Comparison of ENCODE assay signal across 24 cellular contexts in the genomic region with DNA sequence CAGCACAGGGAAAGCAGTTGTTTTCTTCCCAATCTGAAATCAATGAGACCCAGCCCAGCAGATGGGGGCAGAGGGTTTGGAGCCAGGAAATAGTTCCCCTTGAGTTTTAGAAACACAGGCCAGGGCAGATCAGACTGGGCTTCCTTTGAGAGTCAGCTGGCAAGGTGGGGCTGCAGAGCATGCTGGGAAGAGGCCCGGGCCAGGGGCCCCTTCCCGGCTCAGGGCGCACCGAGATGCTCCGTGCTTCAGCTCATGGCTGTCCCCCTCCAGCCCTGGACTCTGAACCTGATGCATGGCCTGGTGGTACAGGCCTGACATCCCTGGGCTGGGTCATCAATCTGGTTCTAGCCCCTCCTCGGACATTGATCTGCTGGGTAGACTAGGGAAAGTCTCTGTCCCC.
DNase-seq lines count a peak whose midpoint lies in the region; ATAC-seq and TF ChIP-seq lines count a peak whose summit lies in the region.
"Had no signal": no experiment of that assay in that cellular context is flagged by ENCODE, and none has a peak within 500 bp of the region (broad histone marks: within the 10 kb centered on the region; RNA-seq: fewer than 3 reads in every experiment).

No MANE protein-coding gene starts in this region.

- intact Hi-C loops in activated naive CD4-positive, alpha-beta T cell treated with anti-CD3 and anti-CD28 coated beads for 36 hours (cut with micrococcal nuclease), result no loop called here
- intact Hi-C loops in CD8-positive, alpha-beta T cell (cut with DNase I, micrococcal nuclease), result no loop called here
- intact Hi-C loops in dorsolateral prefrontal cortex (cut with DNase I), result no loop called here

- no peaks in the 10 kb centered on the region for H3K27me3 Mint-ChIP-seq in activated naive CD4-positive, alpha-beta T cell treated with anti-CD3 and anti-CD28 coated beads for 36 hours (ENCODE audit: low read depth)
- H3K27me3 Mint-ChIP-seq in CD8-positive, alpha-beta T cell (ENCODE audit: low read depth), result no peaks in the 10 kb centered on the region
- H3K27me3 Mint-ChIP-seq in activated naive CD8-positive, alpha-beta T cell treated with anti-CD3 and anti-CD28 coated beads for 36 hours, result no peaks in the 10 kb centered on the region
- H3K27me3 Mint-ChIP-seq in naive thymus-derived CD8-positive, alpha-beta T cell, result no peaks in the 10 kb centered on the region
- H3K27me3 Mint-ChIP-seq: activated T-helper 17 cell treated with anti-CD3 and anti-CD28 coated beads, Interleukin-2, amount 50 U/mL, for 72 hours; memory B cell; stimulated activated memory B cell treated with anti-CD40 and anti-IgM and Interleukin-4, amounts not matched to agents 10 μg/mL and 1 μg/mL and 100 μg/mL, for 72 hours had no signal

- CTCF ChIA-PET in activated naive CD4-positive, alpha-beta T cell treated with anti-CD3 and anti-CD28 coated beads for 36 hours (lab: Charles Lee), result interaction anchor here (1.0 to 1.5 kb wide), 2 partner anchors 46 to 63 kb away, joined by 3 to 4 read pairs; no protein-coding TSS in a partner anchor
- CTCF ChIA-PET in CD8-positive, alpha-beta T cell (lab: Charles Lee), result interaction anchor here (0.6 to 11.3 kb wide), 10 partner anchors 10 to 901 kb away, joined by 3 to 115 read pairs (median 4); no protein-coding TSS in a partner anchor

- peaks cover 3% of the 10 kb centered on the region for H3K36me3 Mint-ChIP-seq in activated naive CD4-positive, alpha-beta T cell treated with anti-CD3 and anti-CD28 coated beads for 36 hours (ENCODE audit: low read depth)
- H3K36me3 Mint-ChIP-seq in CD8-positive, alpha-beta T cell, result no peaks in the 10 kb centered on the region
- H3K36me3 Mint-ChIP-seq in activated naive CD8-positive, alpha-beta T cell treated with anti-CD3 and anti-CD28 coated beads for 36 hours, result peaks cover 27% of the 10 kb centered on the region
- no peaks in the 10 kb centered on the region for H3K36me3 Mint-ChIP-seq in naive thymus-derived CD8-positive, alpha-beta T cell
- H3K36me3 Mint-ChIP-seq: IgD-negative memory B cell, memory B cell had no signal

- H3K36me3 ChIP-seq in CD8-positive, alpha-beta T cell (ENCODE audit: insufficient read depth, low read length), result no peaks in the 10 kb centered on the region
- H3K36me3 ChIP-seq: MG63, sigmoid colon, tibial artery had no signal

- no peak overlapping the region for H3K4me3 ChIP-seq in CD8-positive, alpha-beta T cell (ENCODE audit: low read depth, low read length)
- H3K4me3 ChIP-seq in dorsolateral prefrontal cortex, result no peak overlapping the region
- H3K4me3 ChIP-seq: MG63, sigmoid colon, tibial artery had no signal

- POLR2A ChIA-PET in CD8-positive, alpha-beta T cell (lab: Charles Lee), result interaction anchor here (0.8 to 8.8 kb wide), 6 partner anchors 12 to 66 kb away, joined by 3 to 52 read pairs (median 4); no protein-coding TSS in a partner anchor
- POLR2A ChIA-PET in naive thymus-derived CD8-positive, alpha-beta T cell (lab: Charles Lee), result interaction anchor here (1.1 to 11.4 kb wide), 10 partner anchors 9 to 66 kb away, joined by 3 to 139 read pairs (median 12); partner anchors contain the start of gene RUNX3

- no peaks in the 10 kb centered on the region for H3K9me3 Mint-ChIP-seq in activated naive CD4-positive, alpha-beta T cell treated with anti-CD3 and anti-CD28 coated beads for 36 hours
- no peaks in the 10 kb centered on the region for H3K9me3 Mint-ChIP-seq in CD8-positive, alpha-beta T cell
- H3K9me3 Mint-ChIP-seq in activated naive CD8-positive, alpha-beta T cell treated with anti-CD3 and anti-CD28 coated beads for 36 hours, result peaks cover 7% of the 10 kb centered on the region
- H3K9me3 Mint-ChIP-seq in naive thymus-derived CD8-positive, alpha-beta T cell, result peaks cover 0 to 11% (median 0%) of the 10 kb centered on the region in 9 donors
- H3K9me3 Mint-ChIP-seq: activated T-helper 17 cell treated with anti-CD3 and anti-CD28 coated beads, Interleukin-2, amount 50 U/mL, for 72 hours; memory B cell had no signal

- peaks cover 98% of the 10 kb centered on the region for H3K4me1 ChIP-seq in CD8-positive, alpha-beta T cell (ENCODE audit: insufficient read depth, low read length)
- H3K4me1 ChIP-seq: parathyroid adenoma, sigmoid colon, tibial artery had no signal

- H3K4me1 Mint-ChIP-seq in activated naive CD4-positive, alpha-beta T cell treated with anti-CD3 and anti-CD28 coated beads for 36 hours (ENCODE audit: low read depth), result peaks cover 75% of the 10 kb centered on the region
- peaks cover 98% of the 10 kb centered on the region for H3K4me1 Mint-ChIP-seq in CD8-positive, alpha-beta T cell (ENCODE audit: low read depth)
- peaks cover 95% of the 10 kb centered on the region for H3K4me1 Mint-ChIP-seq in activated naive CD8-positive, alpha-beta T cell treated with anti-CD3 and anti-CD28 coated beads for 36 hours
- H3K4me1 Mint-ChIP-seq in naive thymus-derived CD8-positive, alpha-beta T cell, result peaks cover 57 to 98% (median 97%) of the 10 kb centered on the region in 4 donors

- no peaks in the 10 kb centered on the region for H3K9me3 ChIP-seq in CD8-positive, alpha-beta T cell (ENCODE audit: low read length)
- H3K9me3 ChIP-seq: MG63 had no signal

- no peak for ATAC-seq in CD8-positive, alpha-beta T cell
- ATAC-seq in naive thymus-derived CD8-positive, alpha-beta T cell, result no peak
- ATAC-seq: activated T-helper 17 cell treated with anti-CD3 and anti-CD28 coated beads, Interleukin-2, amount 50 U/mL, for 72 hours; stimulated activated memory B cell treated with anti-CD40 and anti-IgM and Interleukin-4, amounts not matched to agents 10 μg/mL and 1 μg/mL and 100 μg/mL, for 72 hours had no signal

- no peak overlapping the region for H3K4me3 Mint-ChIP-seq in activated naive CD4-positive, alpha-beta T cell treated with anti-CD3 and anti-CD28 coated beads for 36 hours
- peak overlapping the region; percentile 56 for H3K4me3 Mint-ChIP-seq in CD8-positive, alpha-beta T cell
- H3K4me3 Mint-ChIP-seq in activated naive CD8-positive, alpha-beta T cell treated with anti-CD3 and anti-CD28 coated beads for 36 hours, result no peak overlapping the region
- H3K4me3 Mint-ChIP-seq in naive thymus-derived CD8-positive, alpha-beta T cell, result peak overlapping the region in 9 of 10 donors; percentile 6 to 81 (median 76)
- H3K4me3 Mint-ChIP-seq: activated T-helper 17 cell treated with anti-CD3 and anti-CD28 coated beads, Interleukin-2, amount 50 U/mL, for 72 hours; memory B cell; stimulated activated memory B cell treated with anti-CD40 and anti-IgM and Interleukin-4, amounts not matched to agents 10 μg/mL and 1 μg/mL and 100 μg/mL, for 72 hours had no signal

- H3K27ac Mint-ChIP-seq in activated naive CD4-positive, alpha-beta T cell treated with anti-CD3 and anti-CD28 coated beads for 36 hours, result peak overlapping the region; percentile 68
- H3K27ac Mint-ChIP-seq in CD8-positive, alpha-beta T cell, result peak overlapping the region; percentile 88
- peak overlapping the region; percentile 96 for H3K27ac Mint-ChIP-seq in activated naive CD8-positive, alpha-beta T cell treated with anti-CD3 and anti-CD28 coated beads for 36 hours
- H3K27ac Mint-ChIP-seq in naive thymus-derived CD8-positive, alpha-beta T cell, result peak overlapping the region; percentile 92 to 100 (median 96)
- H3K27ac Mint-ChIP-seq: IgD-negative memory B cell, memory B cell had no signal

- H3K27me3 ChIP-seq in CD8-positive, alpha-beta T cell (ENCODE audit: insufficient read depth, low read length), result no peaks in the 10 kb centered on the region
- H3K27me3 ChIP-seq in dorsolateral prefrontal cortex, result no peaks in the 10 kb centered on the region
- H3K27me3 ChIP-seq: MG63 had no signal

- peak; percentile 61 for DNase-seq in activated naive CD4-positive, alpha-beta T cell treated with anti-CD3 and anti-CD28 coated beads for 36 hours
- no peak for DNase-seq in activated naive CD4-positive, alpha-beta T cell (lab: John Stamatoyannopoulos, UW)
- DNase-seq in CD8-positive, alpha-beta T cell, result no peak
- DNase-seq in activated naive CD8-positive, alpha-beta T cell treated with anti-CD3 and anti-CD28 coated beads for 36 hours, result no peak
- no peak for DNase-seq in naive thymus-derived CD8-positive, alpha-beta T cell
- DNase-seq in dorsolateral prefrontal cortex, result no peak
- no peak for DNase-seq in NCI-H345 treated with DMSO at 0.1 percent for 48 hours (lab: John Stamatoyannopoulos, UW; ENCODE audit: unreplicated experiment)
- DNase-seq in A172 (ENCODE audit: low spot score), result no peak
- DNase-seq: anterior cingulate cortex, caudate nucleus, DMS79 treated with DMSO at 0.1 percent for 48 hours, foreskin melanocyte, GOT3, MG63, NCI-H1436, NCI-H69, sigmoid colon, tibial artery had no signal

- peak overlapping the region; percentile 25 for H3K27ac ChIP-seq in CD8-positive, alpha-beta T cell (ENCODE audit: low read depth, low read length)
- no peak overlapping the region for H3K27ac ChIP-seq in dorsolateral prefrontal cortex
- H3K27ac ChIP-seq: parathyroid adenoma, sigmoid colon, tibial artery, VCaP had no signal

- no peak for TF ChIP-seq CTCF in CD8-positive, alpha-beta T cell (IDR thresholded peaks at IDR 0.05)
- TF ChIP-seq CTCF in dorsolateral prefrontal cortex (IDR thresholded peaks at IDR 0.05 in 54 of 56, conservative IDR thresholded peaks at IDR 0.05 in 2 of 56; ENCODE audit: low read depth in 1 of 56, partially characterized antibody in 56 of 56), result no peak

Comparison
In these comparisons a context has a peak if more than half of its experiments do, and no peak if none do; other contexts are left out.
1. H3K4me3 Mint-ChIP-seq: peak in CD8-positive, alpha-beta T cell (single experiment) and naive thymus-derived CD8-positive, alpha-beta T cell (9 of 10); none in activated naive CD4-positive, alpha-beta T cell treated with anti-CD3 and anti-CD28 coated beads for 36 hours (single experiment) and activated naive CD8-positive, alpha-beta T cell treated with anti-CD3 and anti-CD28 coated beads for 36 hours (single experiment).
2. Peak in every context shown above with its lines, with median percentiles within 50 percentile points of each other: H3K27ac Mint-ChIP-seq.